In genomic region chrX:110316351-110317078, GRCh38 we compare ENCODE assay signal across 8 cellular contexts. TPM values are rescaled to one million over a fixed set of nuclear protein-coding genes. Genes with fewer than 3 reads are reported as not detected.
DNase-seq lines count a peak whose midpoint lies in the region; ATAC-seq and TF ChIP-seq lines count a peak whose summit lies in the region.

No MANE protein-coding gene starts in this region.

- no peak for TF ChIP-seq POLR2A in lower leg skin (IDR thresholded peaks at IDR 0.05)

- intact Hi-C loops in dendritic cell treated with granulocyte-macrophage colony-stimulating factor and Interleukin-4, amounts not matched to agents 40 ng/mL and 50 ng/mL, for 4 days (cut with micrococcal nuclease): loop anchor here (5.0 kb wide), 1 partner anchor 91 kb away; no protein-coding TSS in a partner anchor
- intact Hi-C loops in naive thymus-derived CD4-positive, alpha-beta T cell (cut with micrococcal nuclease): loop anchor here (2.0 to 10.0 kb wide), 6 partner anchors 49 to 1366 kb away; partner anchors contain the start of genes ALG13 (in 1 of the 2), NXT2 (in 1 of the 2) and TMEM164 (in 1 of the 2)
- intact Hi-C loops in lower leg skin (cut with DNase I; ENCODE audit: low total_unique reads): no loop called here

- no peak for TF ChIP-seq CTCF in lower leg skin (IDR thresholded peaks at IDR 0.05)

- POLR2A ChIA-PET in naive thymus-derived CD4-positive, alpha-beta T cell (lab: Charles Lee): interaction anchor here (0.6 to 3.7 kb wide), 9 partner anchors 12 to 100 kb away, joined by 3 to 29 read pairs (median 4); no protein-coding TSS in a partner anchor

- no peaks in the 10 kb centered on the region for H3K9me3 ChIP-seq in naive thymus-derived CD4-positive, alpha-beta T cell (ENCODE audit: control insufficient read depth in 2 of 3, low read length in 3 of 3)

- in situ Hi-C loops in G401 (cut with HindIII; ENCODE audit: low sequenced_read_pairs): no loop called here

- H3K27me3 ChIP-seq in naive thymus-derived CD4-positive, alpha-beta T cell (ENCODE audit: control insufficient read depth in 2 of 2, insufficient read depth in 2 of 2, low read length in 2 of 2): no peaks in the 10 kb centered on the region

- H3K4me1 ChIP-seq in naive thymus-derived CD4-positive, alpha-beta T cell (ENCODE audit: control insufficient read depth in 2 of 2, insufficient read depth in 2 of 2, low read length in 2 of 2): peaks cover 0 to 8% of the 10 kb centered on the region in 2 donors

- 10 to 35% methylated on average over 12 of the region's 12 CpGs for WGBS in lower leg skin, 2 donors

- H3K36me3 Mint-ChIP-seq in dendritic cell treated with granulocyte-macrophage colony-stimulating factor and Interleukin-4, amounts not matched to agents 40 ng/mL and 50 ng/mL, for 4 days (ENCODE audit: low read depth): peaks cover 17% of the 10 kb centered on the region
- peaks cover 0 to 1% (median 0%) of the 10 kb centered on the region in 5 donors for H3K36me3 Mint-ChIP-seq in naive thymus-derived CD4-positive, alpha-beta T cell

- CTCF ChIA-PET in naive thymus-derived CD4-positive, alpha-beta T cell (lab: Charles Lee): interaction anchor here (0.6 to 0.7 kb wide), 2 partner anchors 14 to 118 kb away, joined by 3 to 4 read pairs; no protein-coding TSS in a partner anchor

- peaks cover 0 to 12% (median 0%) of the 10 kb centered on the region in 3 experiments for H3K36me3 ChIP-seq in naive thymus-derived CD4-positive, alpha-beta T cell (ENCODE audit: control insufficient read depth in 2 of 3, insufficient read depth in 3 of 3, low read length in 3 of 3)

- peak overlapping the region; percentile 86 for H3K27ac ChIP-seq in naive thymus-derived CD4-positive, alpha-beta T cell (ENCODE audit: low read depth, low read length)

- no peaks in the 10 kb centered on the region for H3K4me1 Mint-ChIP-seq in dendritic cell treated with granulocyte-macrophage colony-stimulating factor and Interleukin-4, amounts not matched to agents 40 ng/mL and 50 ng/mL, for 4 days (ENCODE audit: low read depth)
- H3K4me1 Mint-ChIP-seq in naive thymus-derived CD4-positive, alpha-beta T cell: peaks cover 10 to 47% (median 33%) of the 10 kb centered on the region in 7 donors

- H3K4me3 ChIP-seq in naive thymus-derived CD4-positive, alpha-beta T cell (ENCODE audit: low read length): peak overlapping the region; percentile 80
- H3K4me3 ChIP-seq in lower leg skin (ENCODE audit: low read depth, poor library complexity, severe bottlenecking): no peak overlapping the region

- peak; percentile 37 for DNase-seq in G401 (ENCODE audit: low spot score)
- peak; percentile 32 for DNase-seq in NCI-H2227 (lab: John Stamatoyannopoulos, UW; ENCODE audit: unreplicated experiment)
- DNase-seq in naive thymus-derived CD4-positive, alpha-beta T cell: no peak
- DNase-seq in lower leg skin (ENCODE audit: low spot score in 2 of 2): no peak
- no peak for DNase-seq in UCSD-AML1 (lab: John Stamatoyannopoulos, UW; ENCODE audit: unreplicated experiment)
- no peak for DNase-seq in islet precursor cell
- DNase-seq in GM19238 (ENCODE audit: insufficient read length, low spot score): no peak

- H3K4me3 Mint-ChIP-seq in dendritic cell treated with granulocyte-macrophage colony-stimulating factor and Interleukin-4, amounts not matched to agents 40 ng/mL and 50 ng/mL, for 4 days: peak overlapping the region; percentile 97
- H3K4me3 Mint-ChIP-seq in naive thymus-derived CD4-positive, alpha-beta T cell: peak overlapping the region; percentile 88 to 95 (median 93)

- no peak for ATAC-seq in naive thymus-derived CD4-positive, alpha-beta T cell

- H3K9me3 Mint-ChIP-seq in dendritic cell treated with granulocyte-macrophage colony-stimulating factor and Interleukin-4, amounts not matched to agents 40 ng/mL and 50 ng/mL, for 4 days: no peaks in the 10 kb centered on the region
- H3K9me3 Mint-ChIP-seq in naive thymus-derived CD4-positive, alpha-beta T cell: no peaks in the 10 kb centered on the region

- H3K27ac Mint-ChIP-seq in dendritic cell treated with granulocyte-macrophage colony-stimulating factor and Interleukin-4, amounts not matched to agents 40 ng/mL and 50 ng/mL, for 4 days: peak overlapping the region; percentile 95
- peak overlapping the region; percentile 73 to 94 (median 88) for H3K27ac Mint-ChIP-seq in naive thymus-derived CD4-positive, alpha-beta T cell

- peaks cover 1% of the 10 kb centered on the region for H3K27me3 Mint-ChIP-seq in dendritic cell treated with granulocyte-macrophage colony-stimulating factor and Interleukin-4, amounts not matched to agents 40 ng/mL and 50 ng/mL, for 4 days
- H3K27me3 Mint-ChIP-seq in naive thymus-derived CD4-positive, alpha-beta T cell: peaks cover 0 to 6% (median 0%) of the 10 kb centered on the region in 5 donors

RNA-seq across cellular contexts. Expression of gene AMMECR1, which starts 1.4 kb away (rescaled TPM):
- 4.4 and 7.5 TPM in 2 replicates for total RNA-seq in G401 (2014; rRNA removed; shearing (Covaris generic))
- 10 to 100 TPM; 11.6 to 16.7 (median 15.3) TPM for total RNA-seq in naive thymus-derived CD4-positive, alpha-beta T cell
- polyA plus RNA-seq in naive thymus-derived CD4-positive, alpha-beta T cell: 1 to 10 TPM; 4.4 to 9.3 TPM
- total RNA-seq in lower leg skin: 10 to 100 TPM in 2 of 4 donors, 1 to 10 TPM in 2; 7.1 to 15.3 (median 11.0) TPM

RNA-seq across cellular contexts. Expression of gene RTL9, which starts 42.1 kb away (rescaled TPM):
- 0.06 TPM in 1 of 2 replicates, not detected in the other for total RNA-seq in G401 (2014; rRNA removed; shearing (Covaris generic))
- not detected for total RNA-seq in naive thymus-derived CD4-positive, alpha-beta T cell
- polyA plus RNA-seq in naive thymus-derived CD4-positive, alpha-beta T cell: not detected
- total RNA-seq in lower leg skin: under 1 TPM in 1 of 4 donors, not detected in 3; 0.30 TPM

Comparison
In these comparisons a context has a peak if more than half of its experiments do, and no peak if none do; other contexts are left out.
1. DNase-seq: peak in G401 (single experiment) and NCI-H2227 (single experiment); none in naive thymus-derived CD4-positive, alpha-beta T cell (0 of 9), lower leg skin (0 of 2), UCSD-AML1 (single experiment), islet precursor cell (single experiment) and GM19238 (single experiment).